ENCODE assay signal across 1 cellular context in the genomic region with DNA sequence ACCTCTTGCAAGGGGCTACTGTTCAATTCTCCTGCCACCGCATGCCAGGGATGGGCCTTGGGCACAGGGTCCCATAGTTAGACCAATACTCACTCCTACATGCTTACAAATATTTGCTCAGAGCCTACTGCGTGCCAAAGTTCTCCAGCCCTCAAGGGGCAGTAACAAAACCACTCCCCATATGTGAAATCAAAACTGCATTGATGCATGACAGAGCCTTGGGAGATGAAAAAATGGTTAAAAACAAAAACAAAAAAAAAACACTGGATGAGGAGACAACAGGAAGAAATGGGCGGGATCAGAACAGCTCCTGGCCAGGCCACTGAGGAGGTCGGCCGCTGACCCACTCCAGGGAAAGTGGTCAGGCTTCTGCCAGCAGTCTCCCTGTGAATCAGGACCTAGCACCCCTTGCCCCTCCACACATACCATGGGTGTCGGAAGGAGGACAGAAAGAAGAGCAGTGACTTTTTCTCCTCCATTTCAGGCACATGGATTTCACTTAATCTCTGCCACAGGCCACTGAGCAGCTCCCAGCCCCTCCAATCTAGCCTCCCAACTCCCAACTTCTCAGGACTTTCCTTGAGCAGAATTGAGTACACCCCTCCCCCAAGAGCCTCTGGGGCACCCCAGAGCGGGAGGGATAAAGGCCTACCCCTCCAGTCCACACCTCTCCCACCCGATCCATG.
A peak's percentile ranks its signal among the peaks of the same experiment; 100 is the strongest.
TF ChIP-seq lines count a peak whose summit lies in the region.

No MANE protein-coding gene starts in this region.

TF ChIP-seq in HepG2, 621 proteins besides CTCF, POLR2A, EP300 and RAD21 (continued from another document and continues in another):
- TF ChIP-seq, protein P1, sequence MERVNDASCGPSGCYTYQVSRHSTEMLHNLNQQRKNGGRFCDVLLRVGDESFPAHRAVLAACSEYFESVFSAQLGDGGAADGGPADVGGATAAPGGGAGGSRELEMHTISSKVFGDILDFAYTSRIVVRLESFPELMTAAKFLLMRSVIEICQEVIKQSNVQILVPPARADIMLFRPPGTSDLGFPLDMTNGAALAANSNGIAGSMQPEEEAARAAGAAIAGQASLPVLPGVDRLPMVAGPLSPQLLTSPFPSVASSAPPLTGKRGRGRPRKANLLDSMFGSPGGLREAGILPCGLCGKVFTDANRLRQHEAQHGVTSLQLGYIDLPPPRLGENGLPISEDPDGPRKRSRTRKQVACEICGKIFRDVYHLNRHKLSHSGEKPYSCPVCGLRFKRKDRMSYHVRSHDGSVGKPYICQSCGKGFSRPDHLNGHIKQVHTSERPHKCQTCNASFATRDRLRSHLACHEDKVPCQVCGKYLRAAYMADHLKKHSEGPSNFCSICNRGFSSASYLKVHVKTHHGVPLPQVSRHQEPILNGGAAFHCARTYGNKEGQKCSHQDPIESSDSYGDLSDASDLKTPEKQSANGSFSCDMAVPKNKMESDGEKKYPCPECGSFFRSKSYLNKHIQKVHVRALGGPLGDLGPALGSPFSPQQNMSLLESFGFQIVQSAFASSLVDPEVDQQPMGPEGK (CRISPR knock-in tag; IDR thresholded peaks at IDR 0.05) = peak; percentile 79
- TF ChIP-seq, protein P2, sequence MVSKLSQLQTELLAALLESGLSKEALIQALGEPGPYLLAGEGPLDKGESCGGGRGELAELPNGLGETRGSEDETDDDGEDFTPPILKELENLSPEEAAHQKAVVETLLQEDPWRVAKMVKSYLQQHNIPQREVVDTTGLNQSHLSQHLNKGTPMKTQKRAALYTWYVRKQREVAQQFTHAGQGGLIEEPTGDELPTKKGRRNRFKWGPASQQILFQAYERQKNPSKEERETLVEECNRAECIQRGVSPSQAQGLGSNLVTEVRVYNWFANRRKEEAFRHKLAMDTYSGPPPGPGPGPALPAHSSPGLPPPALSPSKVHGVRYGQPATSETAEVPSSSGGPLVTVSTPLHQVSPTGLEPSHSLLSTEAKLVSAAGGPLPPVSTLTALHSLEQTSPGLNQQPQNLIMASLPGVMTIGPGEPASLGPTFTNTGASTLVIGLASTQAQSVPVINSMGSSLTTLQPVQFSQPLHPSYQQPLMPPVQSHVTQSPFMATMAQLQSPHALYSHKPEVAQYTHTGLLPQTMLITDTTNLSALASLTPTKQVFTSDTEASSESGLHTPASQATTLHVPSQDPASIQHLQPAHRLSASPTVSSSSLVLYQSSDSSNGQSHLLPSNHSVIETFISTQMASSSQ (IDR thresholded peaks at IDR 0.05; ENCODE audit: low read depth) = no peak
- TF ChIP-seq, protein P2 (CRISPR knock-in tag; IDR thresholded peaks at IDR 0.05; ENCODE audit: borderline replicate concordance) = peak; percentile 28; the same call in 1 of the 2 replicates
- TF ChIP-seq KLF16 (CRISPR knock-in tag; IDR thresholded peaks at IDR 0.05) (peak in 1 of 2 experiments; percentile 45; a peak in 1 of 4 replicates), TBX2 (CRISPR knock-in tag; IDR thresholded peaks at IDR 0.05; ENCODE audit: borderline replicate concordance) (peak; percentile 54), HNF4A (CRISPR knock-in tag; IDR thresholded peaks at IDR 0.05) (peak; percentile 70), PHF8 (CRISPR knock-in tag; IDR thresholded peaks at IDR 0.05) (no peak), ZNF605 (CRISPR knock-in tag; IDR thresholded peaks at IDR 0.05) (no peak), MAFG (CRISPR knock-in tag; IDR thresholded peaks at IDR 0.05) (no peak), FOXP1 (IDR thresholded peaks at IDR 0.05) (no peak), FOXP1 (CRISPR knock-in tag; IDR thresholded peaks at IDR 0.05) (0 out of 2 replicates have a peak, but pooled peaks have one; percentile 38), MIXL1 (CRISPR knock-in tag; IDR thresholded peaks at IDR 0.05) (0 out of 2 replicates have a peak, but pooled peaks have one; percentile 28), SALL1 (CRISPR knock-in tag; IDR thresholded peaks at IDR 0.05) (peak; percentile 54), CBX5 (CRISPR knock-in tag; IDR thresholded peaks at IDR 0.05; ENCODE audit: borderline replicate concordance) (no peak), KDM5B (CRISPR knock-in tag; IDR thresholded peaks at IDR 0.05; ENCODE audit: borderline replicate concordance) (0 out of 2 replicates have a peak, but pooled peaks have one; percentile 39), SP5 (CRISPR knock-in tag; IDR thresholded peaks at IDR 0.05; ENCODE audit: borderline replicate concordance, low read depth) (peak; percentile 50; the same call in 1 of the 2 replicates), SOX6 (IDR thresholded peaks at IDR 0.05) (no peak), SOX6 (CRISPR knock-in tag; IDR thresholded peaks at IDR 0.05) (0 out of 2 replicates have a peak, but pooled peaks have one; percentile 16), HNRNPUL1 (IDR thresholded peaks at IDR 0.05; ENCODE audit: low read depth, low read length) (no peak), SIX1 (CRISPR knock-in tag; IDR thresholded peaks at IDR 0.05; ENCODE audit: borderline replicate concordance) (0 out of 2 replicates have a peak, but pooled peaks have one; percentile 36), FOXA3 (CRISPR knock-in tag; IDR thresholded peaks at IDR 0.05) (peak; percentile 51), FOXO1 (CRISPR knock-in tag; IDR thresholded peaks at IDR 0.05) (0 out of 2 replicates have a peak, but pooled peaks have one; percentile 8), NR2C2 (CRISPR knock-in tag; IDR thresholded peaks at IDR 0.05; ENCODE audit: borderline replicate concordance) (0 out of 2 replicates have a peak, but pooled peaks have one; percentile 19), PHF21A (CRISPR knock-in tag; IDR thresholded peaks at IDR 0.05) (0 out of 2 replicates have a peak, but pooled peaks have one; percentile 26), TEAD3 (CRISPR knock-in tag; optimal IDR thresholded peaks at IDR 0.05; ENCODE audit: borderline replicate concordance) (peak; percentile 73), HMG20B (CRISPR knock-in tag; conservative IDR thresholded peaks at IDR 0.05) (no peak), SOX13 (IDR thresholded peaks at IDR 0.05) (no peak), SOX13 (CRISPR knock-in tag; conservative IDR thresholded peaks at IDR 0.05 in 1 of 2, IDR thresholded peaks at IDR 0.05 in 1 of 2) (peak in 1 of 2 experiments; percentile 45; a peak in 1 of 4 replicates)
- TF ChIP-seq, protein P3, sequence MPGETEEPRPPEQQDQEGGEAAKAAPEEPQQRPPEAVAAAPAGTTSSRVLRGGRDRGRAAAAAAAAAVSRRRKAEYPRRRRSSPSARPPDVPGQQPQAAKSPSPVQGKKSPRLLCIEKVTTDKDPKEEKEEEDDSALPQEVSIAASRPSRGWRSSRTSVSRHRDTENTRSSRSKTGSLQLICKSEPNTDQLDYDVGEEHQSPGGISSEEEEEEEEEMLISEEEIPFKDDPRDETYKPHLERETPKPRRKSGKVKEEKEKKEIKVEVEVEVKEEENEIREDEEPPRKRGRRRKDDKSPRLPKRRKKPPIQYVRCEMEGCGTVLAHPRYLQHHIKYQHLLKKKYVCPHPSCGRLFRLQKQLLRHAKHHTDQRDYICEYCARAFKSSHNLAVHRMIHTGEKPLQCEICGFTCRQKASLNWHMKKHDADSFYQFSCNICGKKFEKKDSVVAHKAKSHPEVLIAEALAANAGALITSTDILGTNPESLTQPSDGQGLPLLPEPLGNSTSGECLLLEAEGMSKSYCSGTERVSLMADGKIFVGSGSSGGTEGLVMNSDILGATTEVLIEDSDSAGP (CRISPR knock-in tag; IDR thresholded peaks at IDR 0.05; ENCODE audit: borderline replicate concordance) = 0 out of 2 replicates have a peak, but pooled peaks have one; percentile 5
- TF ChIP-seq, protein P4, sequence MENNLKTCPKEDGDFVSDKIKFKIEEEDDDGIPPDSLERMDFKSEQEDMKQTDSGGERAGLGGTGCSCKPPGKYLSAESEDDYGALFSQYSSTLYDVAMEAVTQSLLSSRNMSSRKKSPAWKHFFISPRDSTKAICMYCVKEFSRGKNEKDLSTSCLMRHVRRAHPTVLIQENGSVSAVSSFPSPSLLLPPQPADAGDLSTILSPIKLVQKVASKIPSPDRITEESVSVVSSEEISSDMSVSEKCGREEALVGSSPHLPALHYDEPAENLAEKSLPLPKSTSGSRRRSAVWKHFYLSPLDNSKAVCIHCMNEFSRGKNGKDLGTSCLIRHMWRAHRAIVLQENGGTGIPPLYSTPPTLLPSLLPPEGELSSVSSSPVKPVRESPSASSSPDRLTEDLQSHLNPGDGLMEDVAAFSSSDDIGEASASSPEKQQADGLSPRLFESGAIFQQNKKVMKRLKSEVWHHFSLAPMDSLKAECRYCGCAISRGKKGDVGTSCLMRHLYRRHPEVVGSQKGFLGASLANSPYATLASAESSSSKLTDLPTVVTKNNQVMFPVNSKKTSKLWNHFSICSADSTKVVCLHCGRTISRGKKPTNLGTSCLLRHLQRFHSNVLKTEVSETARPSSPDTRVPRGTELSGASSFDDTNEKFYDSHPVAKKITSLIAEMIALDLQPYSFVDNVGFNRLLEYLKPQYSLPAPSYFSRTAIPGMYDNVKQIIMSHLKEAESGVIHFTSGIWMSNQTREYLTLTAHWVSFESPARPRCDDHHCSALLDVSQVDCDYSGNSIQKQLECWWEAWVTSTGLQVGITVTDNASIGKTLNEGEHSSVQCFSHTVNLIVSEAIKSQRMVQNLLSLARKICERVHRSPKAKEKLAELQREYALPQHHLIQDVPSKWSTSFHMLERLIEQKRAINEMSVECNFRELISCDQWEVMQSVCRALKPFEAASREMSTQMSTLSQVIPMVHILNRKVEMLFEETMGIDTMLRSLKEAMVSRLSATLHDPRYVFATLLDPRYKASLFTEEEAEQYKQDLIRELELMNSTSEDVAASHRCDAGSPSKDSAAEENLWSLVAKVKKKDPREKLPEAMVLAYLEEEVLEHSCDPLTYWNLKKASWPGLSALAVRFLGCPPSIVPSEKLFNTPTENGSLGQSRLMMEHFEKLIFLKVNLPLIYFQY (CRISPR knock-in tag; IDR thresholded peaks at IDR 0.05; ENCODE audit: borderline replicate concordance) = 0 out of 2 replicates have a peak, but pooled peaks have one; percentile 38
- TF ChIP-seq, protein P5, sequence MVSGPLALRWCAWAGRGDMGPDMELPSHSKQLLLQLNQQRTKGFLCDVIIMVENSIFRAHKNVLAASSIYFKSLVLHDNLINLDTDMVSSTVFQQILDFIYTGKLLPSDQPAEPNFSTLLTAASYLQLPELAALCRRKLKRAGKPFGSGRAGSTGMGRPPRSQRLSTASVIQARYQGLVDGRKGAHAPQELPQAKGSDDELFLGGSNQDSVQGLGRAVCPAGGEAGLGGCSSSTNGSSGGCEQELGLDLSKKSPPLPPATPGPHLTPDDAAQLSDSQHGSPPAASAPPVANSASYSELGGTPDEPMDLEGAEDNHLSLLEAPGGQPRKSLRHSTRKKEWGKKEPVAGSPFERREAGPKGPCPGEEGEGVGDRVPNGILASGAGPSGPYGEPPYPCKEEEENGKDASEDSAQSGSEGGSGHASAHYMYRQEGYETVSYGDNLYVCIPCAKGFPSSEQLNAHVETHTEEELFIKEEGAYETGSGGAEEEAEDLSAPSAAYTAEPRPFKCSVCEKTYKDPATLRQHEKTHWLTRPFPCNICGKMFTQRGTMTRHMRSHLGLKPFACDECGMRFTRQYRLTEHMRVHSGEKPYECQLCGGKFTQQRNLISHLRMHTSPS (CRISPR knock-in tag; IDR thresholded peaks at IDR 0.05; ENCODE audit: low read depth) = peak; percentile 98
- TF ChIP-seq, protein P6, sequence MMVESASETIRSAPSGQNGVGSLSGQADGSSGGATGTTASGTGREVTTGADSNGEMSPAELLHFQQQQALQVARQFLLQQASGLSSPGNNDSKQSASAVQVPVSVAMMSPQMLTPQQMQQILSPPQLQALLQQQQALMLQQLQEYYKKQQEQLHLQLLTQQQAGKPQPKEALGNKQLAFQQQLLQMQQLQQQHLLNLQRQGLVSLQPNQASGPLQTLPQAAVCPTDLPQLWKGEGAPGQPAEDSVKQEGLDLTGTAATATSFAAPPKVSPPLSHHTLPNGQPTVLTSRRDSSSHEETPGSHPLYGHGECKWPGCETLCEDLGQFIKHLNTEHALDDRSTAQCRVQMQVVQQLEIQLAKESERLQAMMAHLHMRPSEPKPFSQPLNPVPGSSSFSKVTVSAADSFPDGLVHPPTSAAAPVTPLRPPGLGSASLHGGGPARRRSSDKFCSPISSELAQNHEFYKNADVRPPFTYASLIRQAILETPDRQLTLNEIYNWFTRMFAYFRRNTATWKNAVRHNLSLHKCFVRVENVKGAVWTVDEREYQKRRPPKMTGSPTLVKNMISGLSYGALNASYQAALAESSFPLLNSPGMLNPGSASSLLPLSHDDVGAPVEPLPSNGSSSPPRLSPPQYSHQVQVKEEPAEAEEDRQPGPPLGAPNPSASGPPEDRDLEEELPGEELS (CRISPR knock-in tag; IDR thresholded peaks at IDR 0.05) = peak; percentile 17; the same call in 1 of the 2 replicates
- TF ChIP-seq, protein P7, sequence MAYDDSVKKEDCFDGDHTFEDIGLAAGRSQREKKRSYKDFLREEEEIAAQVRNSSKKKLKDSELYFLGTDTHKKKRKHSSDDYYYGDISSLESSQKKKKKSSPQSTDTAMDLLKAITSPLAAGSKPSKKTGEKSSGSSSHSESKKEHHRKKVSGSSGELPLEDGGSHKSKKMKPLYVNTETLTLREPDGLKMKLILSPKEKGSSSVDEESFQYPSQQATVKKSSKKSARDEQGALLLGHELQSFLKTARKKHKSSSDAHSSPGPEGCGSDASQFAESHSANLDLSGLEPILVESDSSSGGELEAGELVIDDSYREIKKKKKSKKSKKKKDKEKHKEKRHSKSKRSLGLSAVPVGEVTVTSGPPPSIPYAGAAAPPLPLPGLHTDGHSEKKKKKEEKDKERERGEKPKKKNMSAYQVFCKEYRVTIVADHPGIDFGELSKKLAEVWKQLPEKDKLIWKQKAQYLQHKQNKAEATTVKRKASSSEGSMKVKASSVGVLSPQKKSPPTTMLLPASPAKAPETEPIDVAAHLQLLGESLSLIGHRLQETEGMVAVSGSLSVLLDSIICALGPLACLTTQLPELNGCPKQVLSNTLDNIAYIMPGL (CRISPR knock-in tag; IDR thresholded peaks at IDR 0.05; ENCODE audit: borderline replicate concordance in 1 of 2, low read depth in 1 of 2) = peak in 1 of 2 experiments; percentile 27; a peak in 1 of 4 replicates
- TF ChIP-seq, protein P8, sequence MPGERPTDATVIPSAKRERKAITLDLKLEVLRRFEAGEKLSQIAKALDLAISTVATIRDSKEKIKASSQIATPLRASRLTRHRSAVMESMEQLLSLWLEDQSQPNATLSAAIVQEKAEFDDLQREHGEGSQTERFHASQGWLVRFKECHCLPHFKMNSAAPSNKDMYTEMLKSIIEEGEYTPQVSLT (CRISPR knock-in tag; IDR thresholded peaks at IDR 0.05; ENCODE audit: borderline replicate concordance, low read depth) = 0 out of 2 replicates have a peak, but pooled peaks have one; percentile 42
